12 cellular contexts compared by ENCODE assay signal in genomic region chr11:32225491-32226285, GRCh38.
"Had no signal": no experiment of that assay in that cellular context is flagged by ENCODE, and none has a peak within 500 bp of the region (broad histone marks: within the 10 kb centered on the region; RNA-seq: fewer than 3 reads in every experiment).

No MANE protein-coding gene starts in this region.

- H3K27ac ChIP-seq: body of pancreas, hepatocyte, psoas muscle, right lobe of liver, upper lobe of left lung had no signal

- H3K36me3 ChIP-seq: right lobe of liver, upper lobe of left lung had no signal

- H3K4me1 ChIP-seq: body of pancreas, psoas muscle, right lobe of liver, upper lobe of left lung had no signal

- H2AFZ ChIP-seq: hepatocyte had no signal

- H3K9me3 ChIP-seq: body of pancreas, psoas muscle, right lobe of liver, upper lobe of left lung had no signal

- ATAC-seq: body of pancreas, left ventricle myocardium superior, psoas muscle, right lobe of liver had no signal

- H3K27me3 ChIP-seq: body of pancreas, hepatocyte, right lobe of liver, upper lobe of left lung had no signal

- DNase-seq: activated CD4-positive, alpha-beta T cell treated with anti-CD3 and anti-CD28 coated beads, Interleukin-2, amount 50 U/mL, for 1 hour; activated CD4-positive, CD25-positive, alpha-beta regulatory T cell; body of pancreas; effector memory CD4-positive, alpha-beta T cell; kidney; left ventricle myocardium superior; mesenchymal stem cell; psoas muscle; right lobe of liver; stimulated activated naive CD4-positive, alpha-beta T cell treated with Interleukin-2 at 50 U/mL for 16 hours; upper lobe of left lung had no signal

- H3K79me2 ChIP-seq: hepatocyte had no signal

- H3K4me2 ChIP-seq: hepatocyte had no signal

- H3K4me3 ChIP-seq: body of pancreas, hepatocyte, psoas muscle, right lobe of liver, upper lobe of left lung had no signal
